Comparison of ENCODE assay signal across 28 cellular contexts in the genomic region with DNA sequence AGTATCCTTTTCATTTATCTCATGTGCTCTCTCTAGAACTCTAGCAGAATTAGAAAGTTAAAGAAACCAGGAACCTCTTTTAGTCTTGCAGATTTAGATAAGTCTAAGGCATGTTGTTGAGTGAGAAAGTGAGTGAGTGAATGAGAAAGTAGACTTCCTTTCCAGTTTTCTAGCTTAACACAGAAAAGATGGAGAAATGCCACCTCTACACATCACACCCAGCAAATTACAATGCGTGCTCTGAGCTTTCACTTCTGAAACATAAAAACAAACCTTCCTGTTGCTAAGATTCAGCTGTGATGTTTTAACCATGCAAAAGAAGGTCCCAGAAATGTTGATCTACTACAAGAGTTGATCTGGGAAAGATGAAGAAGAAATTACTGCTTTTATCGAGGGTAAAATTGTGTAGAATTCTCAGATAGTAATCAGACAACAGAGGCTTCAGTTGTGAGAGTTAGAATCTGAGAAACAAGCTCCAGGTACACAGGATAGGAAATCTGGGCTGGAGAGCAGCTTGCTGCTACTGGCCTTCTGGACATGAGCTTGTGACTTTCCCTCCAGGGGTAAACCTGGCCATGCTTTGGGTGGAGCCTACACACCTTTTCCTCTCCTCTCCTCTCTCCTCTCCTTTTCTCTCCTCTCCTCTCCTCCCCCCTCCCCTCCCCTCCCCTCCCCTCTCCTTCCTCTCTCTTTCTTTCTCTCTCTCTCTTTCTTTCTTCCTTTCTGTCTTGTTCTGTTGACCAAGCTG. TPM values are rescaled to one million over a fixed set of nuclear protein-coding genes. Genes with fewer than 3 reads are reported as not detected.
A peak's percentile ranks its signal among the peaks of the same experiment; 100 is the strongest.
DNase-seq lines count a peak whose midpoint lies in the region; TF ChIP-seq lines count a peak whose summit lies in the region.
"Had no signal": no experiment of that assay in that cellular context is flagged by ENCODE, and none has a peak within 500 bp of the region (broad histone marks: within the 10 kb centered on the region; RNA-seq: fewer than 3 reads in every experiment).

No MANE protein-coding gene starts in this region.

- no peaks in the 10 kb centered on the region for H3K9me3 ChIP-seq in CD8-positive, alpha-beta memory T cell (ENCODE audit: low read length)
- no peaks in the 10 kb centered on the region for H3K9me3 ChIP-seq in transverse colon
- H3K9me3 ChIP-seq: BLaER1, heart right ventricle, ovary, right atrium auricular region had no signal

- H3K4me1 ChIP-seq in CD8-positive, alpha-beta memory T cell (ENCODE audit: insufficient read depth, low read length) = peaks cover 3% of the 10 kb centered on the region
- peaks cover 0 to 12% (median 6%) of the 10 kb centered on the region in 4 donors for H3K4me1 ChIP-seq in transverse colon
- H3K4me1 ChIP-seq: BLaER1, right atrium auricular region had no signal

- no peak for TF ChIP-seq EP300 in transverse colon (IDR thresholded peaks at IDR 0.05; ENCODE audit: low read depth)

- H3K27ac ChIP-seq in CD8-positive, alpha-beta memory T cell (ENCODE audit: low read depth, low read length) = no peak overlapping the region
- H3K27ac ChIP-seq in transverse colon = no peak overlapping the region
- H3K27ac ChIP-seq: BLaER1, epithelial cell of prostate, heart right ventricle, HL-60, ovary, right atrium auricular region, SK-N-MC had no signal

- peaks cover 2% of the 10 kb centered on the region for H3K36me3 Mint-ChIP-seq in activated CD4-positive, alpha-beta memory T cell treated with anti-CD3 and anti-CD28 coated beads for 36 hours
- H3K36me3 Mint-ChIP-seq in activated CD4-positive, alpha-beta memory T cell treated with anti-CD3 and anti-CD28 coated beads, Interleukin-2, amount 10 ng/mL, durations not matched to agents 7 days and 5 days (ENCODE audit: low read depth) = no peaks in the 10 kb centered on the region
- peaks cover 0 to 2% (median under 1%) of the 10 kb centered on the region in 3 donors for H3K36me3 Mint-ChIP-seq in CD8-positive, alpha-beta memory T cell
- H3K36me3 Mint-ChIP-seq in activated T-helper 2 cell treated with anti-CD3 and anti-CD28 coated beads, Interferon-gamma antibody, Interleukin-2, Interleukin-4, amounts not matched to agents 10 μg/mL and 5 μg/mL and 100 μg/mL, durations not matched to agents 14 hours and 24 hours and 36 hours (ENCODE audit: low read depth) = no peaks in the 10 kb centered on the region
- H3K36me3 Mint-ChIP-seq in mesothelial cell of epicardium = peaks cover 2% of the 10 kb centered on the region
- H3K36me3 Mint-ChIP-seq: natural killer cell treated with Interleukin-12 subunit alpha and Interleukin-12 subunit beta and Interleukin-15 and Interleukin-18, amount 100 ng/mL, for 72 hours had no signal

- no peaks in the 10 kb centered on the region for H3K27me3 Mint-ChIP-seq in activated CD4-positive, alpha-beta memory T cell treated with anti-CD3 and anti-CD28 coated beads for 36 hours
- no peaks in the 10 kb centered on the region for H3K27me3 Mint-ChIP-seq in activated CD4-positive, alpha-beta memory T cell treated with anti-CD3 and anti-CD28 coated beads, Interleukin-2, amount 10 ng/mL, durations not matched to agents 7 days and 5 days
- no peaks in the 10 kb centered on the region for H3K27me3 Mint-ChIP-seq in CD8-positive, alpha-beta memory T cell
- H3K27me3 Mint-ChIP-seq in activated T-helper 2 cell treated with anti-CD3 and anti-CD28 coated beads, Interferon-gamma antibody, Interleukin-2, Interleukin-4, amounts not matched to agents 10 μg/mL and 5 μg/mL and 100 μg/mL, durations not matched to agents 14 hours and 24 hours and 36 hours (ENCODE audit: low read depth) = no peaks in the 10 kb centered on the region
- H3K27me3 Mint-ChIP-seq in mesothelial cell of epicardium (ENCODE audit: low read depth) = no peaks in the 10 kb centered on the region
- H3K27me3 Mint-ChIP-seq: type B pancreatic cell had no signal

- CTCF ChIA-PET in activated CD4-positive, alpha-beta memory T cell treated with anti-CD3 and anti-CD28 coated beads for 36 hours (lab: Charles Lee) = no interaction called here
- CTCF ChIA-PET in activated CD4-positive, alpha-beta memory T cell treated with anti-CD3 and anti-CD28 coated beads, Interleukin-2, amount 10 ng/mL, durations not matched to agents 7 days and 5 days (lab: Charles Lee) = no interaction called here
- CTCF ChIA-PET in CD8-positive, alpha-beta memory T cell (lab: Charles Lee) = interaction anchor here (1.7 kb wide), 1 partner anchor 18 kb away, joined by 4 read pairs; no protein-coding TSS in a partner anchor

- peak overlapping the region; percentile 52 for H3K27ac Mint-ChIP-seq in activated CD4-positive, alpha-beta memory T cell treated with anti-CD3 and anti-CD28 coated beads for 36 hours
- H3K27ac Mint-ChIP-seq in activated CD4-positive, alpha-beta memory T cell treated with anti-CD3 and anti-CD28 coated beads, Interleukin-2, amount 10 ng/mL, durations not matched to agents 7 days and 5 days = no peak overlapping the region
- H3K27ac Mint-ChIP-seq in CD8-positive, alpha-beta memory T cell = peak overlapping the region in 7 of 8 donors; percentile 52 to 89 (median 67)
- H3K27ac Mint-ChIP-seq in activated T-helper 2 cell treated with anti-CD3 and anti-CD28 coated beads, Interferon-gamma antibody, Interleukin-2, Interleukin-4, amounts not matched to agents 10 μg/mL and 5 μg/mL and 100 μg/mL, durations not matched to agents 14 hours and 24 hours and 36 hours = peak overlapping the region; percentile 81
- H3K27ac Mint-ChIP-seq in mesothelial cell of epicardium = peak overlapping the region; percentile 34
- H3K27ac Mint-ChIP-seq: type B pancreatic cell had no signal

- no peaks in the 10 kb centered on the region for H3K36me3 ChIP-seq in CD8-positive, alpha-beta memory T cell (ENCODE audit: insufficient read depth, low read length)
- peaks cover 0 to 6% (median 0%) of the 10 kb centered on the region in 4 donors for H3K36me3 ChIP-seq in transverse colon
- H3K36me3 ChIP-seq: BLaER1, heart right ventricle, ovary, right atrium auricular region had no signal

- in situ Hi-C loops in transverse colon (cut with MboI; ENCODE audit: low pct_ligation_motif_present in 1 of 4, low pct_unique_long_range_greater_than_20kb in 1 of 4, low sequenced_read_pairs in 3 of 4) = no loop called here

- H3K4me3 Mint-ChIP-seq in activated CD4-positive, alpha-beta memory T cell treated with anti-CD3 and anti-CD28 coated beads for 36 hours = no peak overlapping the region
- no peak overlapping the region for H3K4me3 Mint-ChIP-seq in activated CD4-positive, alpha-beta memory T cell treated with anti-CD3 and anti-CD28 coated beads, Interleukin-2, amount 10 ng/mL, durations not matched to agents 7 days and 5 days
- peak overlapping the region in 1 of 7 donors; percentile 28 for H3K4me3 Mint-ChIP-seq in CD8-positive, alpha-beta memory T cell
- peak overlapping the region; percentile 15 for H3K4me3 Mint-ChIP-seq in activated T-helper 2 cell treated with anti-CD3 and anti-CD28 coated beads, Interferon-gamma antibody, Interleukin-2, Interleukin-4, amounts not matched to agents 10 μg/mL and 5 μg/mL and 100 μg/mL, durations not matched to agents 14 hours and 24 hours and 36 hours (ENCODE audit: low read depth)
- H3K4me3 Mint-ChIP-seq in mesothelial cell of epicardium = no peak overlapping the region
- H3K4me3 Mint-ChIP-seq: natural killer cell treated with Interleukin-12 subunit alpha and Interleukin-12 subunit beta and Interleukin-15 and Interleukin-18, amount 100 ng/mL, for 72 hours; type B pancreatic cell had no signal

- H3K4me3 ChIP-seq in CD8-positive, alpha-beta memory T cell (ENCODE audit: low read length) = no peak overlapping the region
- H3K4me3 ChIP-seq in transverse colon = no peak overlapping the region
- H3K4me3 ChIP-seq: BLaER1, heart right ventricle, ovary, right atrium auricular region, SK-N-MC had no signal

- DNase-seq in activated CD4-positive, alpha-beta memory T cell treated with anti-CD3 and anti-CD28 coated beads for 36 hours = no peak
- no peak for DNase-seq in activated CD4-positive, alpha-beta memory T cell treated with anti-CD3 and anti-CD28 coated beads, Interleukin-2, amount 10 ng/mL, durations not matched to agents 7 days and 5 days
- DNase-seq in CD8-positive, alpha-beta memory T cell = peak in 1 of 5 donors; percentile 10
- no peak for DNase-seq in activated T-helper 2 cell treated with anti-CD3 and anti-CD28 coated beads, Interferon-gamma antibody, Interleukin-2, Interleukin-4, amounts not matched to agents 10 μg/mL and 5 μg/mL and 100 μg/mL, durations not matched to agents 14 hours and 24 hours and 36 hours (ENCODE audit: low spot score)
- DNase-seq in mesothelial cell of epicardium (ENCODE audit: low spot score in 2 of 2, unreplicated experiment in 2 of 2) (no peak), NCI-H510A treated with DMSO at 0.1 percent for 48 hours (lab: John Stamatoyannopoulos, UW) (no peak), transverse colon (no peak), glomerular visceral epithelial cell (ENCODE audit: extremely low spot score) (no peak)
- DNase-seq: ACHN; activated gamma-delta T cell treated with Interleukin-2 at 50 U/mL for 16 hours; heart right ventricle; left colon; NCI-H1105 treated with DMSO at 0.1 percent for 48 hours; NCI-H2029 treated with DMSO at 0.1 percent for 48 hours; NCI-H446 treated with DMSO at 0.1 percent for 48 hours; ovary; stimulated activated CD4-positive, alpha-beta T cell treated with anti-CD3 and anti-CD28 coated beads, Interleukin-4, amount 100 ng/mL, for 4 hours; T-helper 9 cell had no signal

- peaks cover 18% of the 10 kb centered on the region for H3K4me1 Mint-ChIP-seq in activated CD4-positive, alpha-beta memory T cell treated with anti-CD3 and anti-CD28 coated beads for 36 hours (ENCODE audit: low read depth)
- H3K4me1 Mint-ChIP-seq in activated CD4-positive, alpha-beta memory T cell treated with anti-CD3 and anti-CD28 coated beads, Interleukin-2, amount 10 ng/mL, durations not matched to agents 7 days and 5 days = peaks cover 8% of the 10 kb centered on the region
- H3K4me1 Mint-ChIP-seq in CD8-positive, alpha-beta memory T cell = peaks cover 8 to 20% (median 14%) of the 10 kb centered on the region in 3 donors
- H3K4me1 Mint-ChIP-seq in activated T-helper 2 cell treated with anti-CD3 and anti-CD28 coated beads, Interferon-gamma antibody, Interleukin-2, Interleukin-4, amounts not matched to agents 10 μg/mL and 5 μg/mL and 100 μg/mL, durations not matched to agents 14 hours and 24 hours and 36 hours (ENCODE audit: low read depth) = peaks cover 14% of the 10 kb centered on the region
- H3K4me1 Mint-ChIP-seq in mesothelial cell of epicardium = peaks cover 26% of the 10 kb centered on the region

- intact Hi-C loops in activated CD4-positive, alpha-beta memory T cell treated with anti-CD3 and anti-CD28 coated beads for 36 hours (cut with micrococcal nuclease) = no loop called here
- intact Hi-C loops in activated T-helper 2 cell treated with anti-CD3 and anti-CD28 coated beads, Interferon-gamma antibody, Interleukin-2, Interleukin-4, amounts not matched to agents 10 μg/mL and 5 μg/mL and 100 μg/mL, durations not matched to agents 14 hours and 24 hours and 36 hours (cut with micrococcal nuclease) = no loop called here
- intact Hi-C loops in transverse colon (cut with DNase I; ENCODE audit: low total_unique reads) = no loop called here

- H3K27me3 ChIP-seq in CD8-positive, alpha-beta memory T cell (ENCODE audit: insufficient read depth, low read length, poor library complexity, severe bottlenecking) = no peaks in the 10 kb centered on the region
- H3K27me3 ChIP-seq in transverse colon = no peaks in the 10 kb centered on the region
- H3K27me3 ChIP-seq: BLaER1, heart right ventricle, ovary, right atrium auricular region had no signal

- WGBS in transverse colon (ENCODE audit: low coverage in 1 of 2), 2 donors = 71 to 86% methylated on average over 1 to 2 of the region's 2 CpGs

- POLR2A ChIA-PET in activated CD4-positive, alpha-beta memory T cell treated with anti-CD3 and anti-CD28 coated beads for 36 hours (lab: Charles Lee) = no interaction called here
- POLR2A ChIA-PET in activated CD4-positive, alpha-beta memory T cell treated with anti-CD3 and anti-CD28 coated beads, Interleukin-2, amount 10 ng/mL, durations not matched to agents 7 days and 5 days (lab: Charles Lee) = no interaction called here
- POLR2A ChIA-PET in CD8-positive, alpha-beta memory T cell (lab: Charles Lee) = no interaction called here

- H3K9me3 Mint-ChIP-seq in activated CD4-positive, alpha-beta memory T cell treated with anti-CD3 and anti-CD28 coated beads for 36 hours = no peaks in the 10 kb centered on the region
- no peaks in the 10 kb centered on the region for H3K9me3 Mint-ChIP-seq in activated CD4-positive, alpha-beta memory T cell treated with anti-CD3 and anti-CD28 coated beads, Interleukin-2, amount 10 ng/mL, durations not matched to agents 7 days and 5 days
- H3K9me3 Mint-ChIP-seq in CD8-positive, alpha-beta memory T cell = no peaks in the 10 kb centered on the region
- no peaks in the 10 kb centered on the region for H3K9me3 Mint-ChIP-seq in activated T-helper 2 cell treated with anti-CD3 and anti-CD28 coated beads, Interferon-gamma antibody, Interleukin-2, Interleukin-4, amounts not matched to agents 10 μg/mL and 5 μg/mL and 100 μg/mL, durations not matched to agents 14 hours and 24 hours and 36 hours
- no peaks in the 10 kb centered on the region for H3K9me3 Mint-ChIP-seq in mesothelial cell of epicardium
- H3K9me3 Mint-ChIP-seq: natural killer cell treated with Interleukin-12 subunit alpha and Interleukin-12 subunit beta and Interleukin-15 and Interleukin-18, amount 100 ng/mL, for 72 hours; type B pancreatic cell had no signal

- TF ChIP-seq CTCF in mesothelial cell of epicardium (IDR thresholded peaks at IDR 0.05; ENCODE audit: unreplicated experiment) (no peak), transverse colon (IDR thresholded peaks at IDR 0.05) (no peak)

- no peak for TF ChIP-seq POLR2A in transverse colon (IDR thresholded peaks at IDR 0.05)

RNA-seq across cellular contexts. Expression of gene CYP3A5, which starts 4.6 kb away (rescaled TPM):
- not detected for total RNA-seq in activated CD4-positive, alpha-beta memory T cell treated with anti-CD3 and anti-CD28 coated beads for 36 hours
- total RNA-seq in activated CD4-positive, alpha-beta memory T cell treated with anti-CD3 and anti-CD28 coated beads, Interleukin-2, amount 10 ng/mL, durations not matched to agents 7 days and 5 days = not detected
- total RNA-seq in CD8-positive, alpha-beta memory T cell = not detected
- 0.16 TPM for polyA plus RNA-seq in CD8-positive, alpha-beta memory T cell
- total RNA-seq in activated T-helper 2 cell treated with anti-CD3 and anti-CD28 coated beads, Interferon-gamma antibody, Interleukin-2, Interleukin-4, amounts not matched to agents 10 μg/mL and 5 μg/mL and 100 μg/mL, durations not matched to agents 14 hours and 24 hours and 36 hours = not detected in 2 replicates
- 9.0 to 10.1 TPM (median 9.2 TPM) in 3 replicates for total RNA-seq in mesothelial cell of epicardium
- total RNA-seq in transverse colon = 100 to 1,000 TPM; 142 to 543 (median 383) TPM
- total RNA-seq: H4; heart right ventricle; natural killer cell treated with Interleukin-12 subunit alpha and Interleukin-12 subunit beta and Interleukin-15 and Interleukin-18, amount 100 ng/mL, for 72 hours had no signal

RNA-seq across cellular contexts. Expression of gene ZSCAN25, which starts 58.4 kb away (rescaled TPM):
- total RNA-seq in activated CD4-positive, alpha-beta memory T cell treated with anti-CD3 and anti-CD28 coated beads for 36 hours = 10 to 100 TPM; 15.9 to 20.3 TPM
- total RNA-seq in activated CD4-positive, alpha-beta memory T cell treated with anti-CD3 and anti-CD28 coated beads, Interleukin-2, amount 10 ng/mL, durations not matched to agents 7 days and 5 days = 10 to 100 TPM; 27.7 TPM
- 10 to 100 TPM; 26.6 to 27.8 TPM for total RNA-seq in CD8-positive, alpha-beta memory T cell
- 13.0 TPM for polyA plus RNA-seq in CD8-positive, alpha-beta memory T cell
- 31.2 and 31.7 TPM in 2 replicates for total RNA-seq in activated T-helper 2 cell treated with anti-CD3 and anti-CD28 coated beads, Interferon-gamma antibody, Interleukin-2, Interleukin-4, amounts not matched to agents 10 μg/mL and 5 μg/mL and 100 μg/mL, durations not matched to agents 14 hours and 24 hours and 36 hours
- 24.1 to 27.8 TPM (median 26.6 TPM) in 3 replicates for total RNA-seq in mesothelial cell of epicardium
- 10 to 100 TPM; 14.6 to 58.7 (median 18.1) TPM for total RNA-seq in transverse colon

RNA-seq across cellular contexts. Expression of gene CYP3A7, which starts 59.8 kb away (rescaled TPM):
- total RNA-seq in activated CD4-positive, alpha-beta memory T cell treated with anti-CD3 and anti-CD28 coated beads for 36 hours = not detected
- not detected for total RNA-seq in activated CD4-positive, alpha-beta memory T cell treated with anti-CD3 and anti-CD28 coated beads, Interleukin-2, amount 10 ng/mL, durations not matched to agents 7 days and 5 days
- total RNA-seq in CD8-positive, alpha-beta memory T cell = not detected
- not detected for polyA plus RNA-seq in CD8-positive, alpha-beta memory T cell
- not detected in 2 replicates for total RNA-seq in activated T-helper 2 cell treated with anti-CD3 and anti-CD28 coated beads, Interferon-gamma antibody, Interleukin-2, Interleukin-4, amounts not matched to agents 10 μg/mL and 5 μg/mL and 100 μg/mL, durations not matched to agents 14 hours and 24 hours and 36 hours
- total RNA-seq in mesothelial cell of epicardium = 0.33 TPM in 1 of 3 replicates, not detected in the others
- total RNA-seq in transverse colon = 1 to 10 TPM in 1 of 4 donors, under 1 TPM in 2, not detected in 1; 0.95 to 3.0 (median 0.96) TPM
- total RNA-seq: fibroblast of villous mesenchyme; H4; heart right ventricle; mesenteric fat pad; natural killer cell treated with Interleukin-12 subunit alpha and Interleukin-12 subunit beta and Interleukin-15 and Interleukin-18, amount 100 ng/mL, for 72 hours had no signal
- polyA plus RNA-seq: heart right ventricle had no signal

Comparison
In these comparisons a context has a peak if more than half of its experiments do, and no peak if none do; other contexts are left out.
1. RNA of gene CYP3A5, which starts 4.6 kb away (total RNA-seq): 142 to 543 TPM in transverse colon; 9.0 to 10.1 TPM in mesothelial cell of epicardium, not detected in activated CD4-positive, alpha-beta memory T cell treated with anti-CD3 and anti-CD28 coated beads, Interleukin-2, amount 10 ng/mL, durations not matched to agents 7 days and 5 days, not detected in CD8-positive, alpha-beta memory T cell, not detected in activated CD4-positive, alpha-beta memory T cell treated with anti-CD3 and anti-CD28 coated beads for 36 hours and not detected in activated T-helper 2 cell treated with anti-CD3 and anti-CD28 coated beads, Interferon-gamma antibody, Interleukin-2, Interleukin-4, amounts not matched to agents 10 μg/mL and 5 μg/mL and 100 μg/mL, durations not matched to agents 14 hours and 24 hours and 36 hours; every median in the first group is over 10 times any median in the second.